In the genomic region with DNA sequence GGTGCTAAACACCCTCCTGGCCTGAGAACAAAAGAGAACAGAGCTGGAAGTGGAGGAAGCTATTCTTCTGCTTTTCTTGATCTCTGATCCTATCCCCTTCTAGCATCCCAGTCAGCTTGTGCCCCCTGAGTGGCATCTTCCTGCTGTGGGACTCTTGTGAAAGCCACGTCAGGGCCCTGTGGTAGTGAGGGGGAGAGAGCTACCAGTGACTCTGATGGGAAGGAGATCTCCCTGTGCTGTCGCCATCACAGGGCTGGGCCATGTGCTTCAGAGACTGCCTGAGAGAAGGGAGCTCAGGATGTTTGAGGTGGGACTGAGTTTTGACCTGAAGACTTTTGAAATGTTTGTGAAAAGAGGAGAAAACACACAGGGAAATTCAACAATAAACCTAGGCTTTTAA, we compare ENCODE assay signal across 14 cellular contexts.
DNase-seq lines count a peak whose midpoint lies in the region; ATAC-seq and TF ChIP-seq lines count a peak whose summit lies in the region.
"Had no signal": no experiment of that assay in that cellular context is flagged by ENCODE, and none has a peak within 500 bp of the region (broad histone marks: within the 10 kb centered on the region; RNA-seq: fewer than 3 reads in every experiment).

No MANE protein-coding gene starts in this region.

- no peak for TF ChIP-seq EP300 in stomach (IDR thresholded peaks at IDR 0.05)

- intact Hi-C loops in stomach (cut with DNase I; ENCODE audit: low total_unique reads) = no loop called here

- H3K9me3 ChIP-seq in stomach = no peaks in the 10 kb centered on the region
- H3K9me3 ChIP-seq: SK-N-SH, upper lobe of right lung had no signal

- WGBS in stomach, 5 donors = 73 to 95% (median 88%) methylated on average over 2 of the region's 2 CpGs

- ATAC-seq in activated naive CD8-positive, alpha-beta T cell treated with anti-CD3 and anti-CD28 coated beads, Interleukin-2, amount 10 ng/mL, durations not matched to agents 7 days and 5 days (ENCODE audit: low read depth) = no peak
- ATAC-seq: upper lobe of right lung had no signal

- H3K27ac ChIP-seq in stomach (peak overlapping the region in 4 of 5 donors; percentile 22 to 91 (median 30)), coronary artery (no peak overlapping the region)
- H3K27ac ChIP-seq: parathyroid adenoma, upper lobe of right lung had no signal

- H3K4me1 Mint-ChIP-seq in activated naive CD4-positive, alpha-beta T cell treated with anti-CD3 and anti-CD28 coated beads, Interleukin-2, amount 50 U/mL, for 24 hours = peaks cover 46% of the 10 kb centered on the region
- H3K4me1 Mint-ChIP-seq in activated naive CD8-positive, alpha-beta T cell treated with anti-CD3 and anti-CD28 coated beads, Interleukin-2, amount 10 ng/mL, durations not matched to agents 7 days and 5 days = peaks cover 64% of the 10 kb centered on the region

- no peaks in the 10 kb centered on the region for H3K27me3 Mint-ChIP-seq in activated naive CD4-positive, alpha-beta T cell treated with anti-CD3 and anti-CD28 coated beads, Interleukin-2, amount 50 U/mL, for 24 hours
- no peaks in the 10 kb centered on the region for H3K27me3 Mint-ChIP-seq in activated naive CD8-positive, alpha-beta T cell treated with anti-CD3 and anti-CD28 coated beads, Interleukin-2, amount 10 ng/mL, durations not matched to agents 7 days and 5 days

- peak overlapping the region; percentile 47 for H3K27ac Mint-ChIP-seq in activated naive CD4-positive, alpha-beta T cell treated with anti-CD3 and anti-CD28 coated beads, Interleukin-2, amount 50 U/mL, for 24 hours
- H3K27ac Mint-ChIP-seq in activated naive CD8-positive, alpha-beta T cell treated with anti-CD3 and anti-CD28 coated beads, Interleukin-2, amount 10 ng/mL, durations not matched to agents 7 days and 5 days = peak overlapping the region; percentile 94
- H3K27ac Mint-ChIP-seq: mesothelial cell of epicardium had no signal

- TF ChIP-seq POLR2A in NB4 (IDR thresholded peaks at IDR 0.05; ENCODE audit: extremely low read depth, insufficient read length) (no peak), stomach (IDR thresholded peaks at IDR 0.05) (no peak)

- no peak overlapping the region for H3K4me3 ChIP-seq in NB4 (ENCODE audit: low read depth, low read length)
- no peak overlapping the region for H3K4me3 ChIP-seq in stomach
- H3K4me3 ChIP-seq in coronary artery = no peak overlapping the region
- H3K4me3 ChIP-seq: upper lobe of right lung had no signal

- no peaks in the 10 kb centered on the region for H3K27me3 ChIP-seq in stomach
- H3K27me3 ChIP-seq: upper lobe of right lung had no signal

- no peak overlapping the region for H3K4me3 Mint-ChIP-seq in activated naive CD4-positive, alpha-beta T cell treated with anti-CD3 and anti-CD28 coated beads, Interleukin-2, amount 50 U/mL, for 24 hours
- peak overlapping the region; percentile 7 for H3K4me3 Mint-ChIP-seq in activated naive CD8-positive, alpha-beta T cell treated with anti-CD3 and anti-CD28 coated beads, Interleukin-2, amount 10 ng/mL, durations not matched to agents 7 days and 5 days
- H3K4me3 Mint-ChIP-seq: mesothelial cell of epicardium had no signal

- DNase-seq in activated naive CD4-positive, alpha-beta T cell treated with anti-CD3 and anti-CD28 coated beads, Interleukin-2, amount 50 U/mL, for 16 hours = no peak
- DNase-seq in NB4 (ENCODE audit: low read depth) = peak; percentile 77
- DNase-seq in activated naive CD8-positive, alpha-beta T cell treated with anti-CD3 and anti-CD28 coated beads, Interleukin-2, amount 10 ng/mL, durations not matched to agents 7 days and 5 days = no peak
- DNase-seq in stomach = no peak
- no peak for DNase-seq in hypothalamus (lab: John Stamatoyannopoulos, UW)
- DNase-seq in coronary artery (ENCODE audit: low spot score) = no peak
- DNase-seq in DMS 273 (lab: John Stamatoyannopoulos, UW; ENCODE audit: unreplicated experiment) = no peak
- DNase-seq: AML-193, NCI-H1048, SK-N-SH, upper lobe of right lung had no signal

- H3K36me3 Mint-ChIP-seq in activated naive CD4-positive, alpha-beta T cell treated with anti-CD3 and anti-CD28 coated beads, Interleukin-2, amount 50 U/mL, for 24 hours = no peaks in the 10 kb centered on the region
- H3K36me3 Mint-ChIP-seq in activated naive CD8-positive, alpha-beta T cell treated with anti-CD3 and anti-CD28 coated beads, Interleukin-2, amount 10 ng/mL, durations not matched to agents 7 days and 5 days = peaks cover 15% of the 10 kb centered on the region
- H3K36me3 Mint-ChIP-seq: mesothelial cell of epicardium had no signal

- H3K9me3 Mint-ChIP-seq in activated naive CD4-positive, alpha-beta T cell treated with anti-CD3 and anti-CD28 coated beads, Interleukin-2, amount 50 U/mL, for 24 hours = no peaks in the 10 kb centered on the region
- peaks cover 2% of the 10 kb centered on the region for H3K9me3 Mint-ChIP-seq in activated naive CD8-positive, alpha-beta T cell treated with anti-CD3 and anti-CD28 coated beads, Interleukin-2, amount 10 ng/mL, durations not matched to agents 7 days and 5 days
- H3K9me3 Mint-ChIP-seq: mesothelial cell of epicardium had no signal

- H3K36me3 ChIP-seq in stomach = no peaks in the 10 kb centered on the region
- H3K36me3 ChIP-seq: upper lobe of right lung had no signal

- POLR2A ChIA-PET in activated naive CD8-positive, alpha-beta T cell treated with anti-CD3 and anti-CD28 coated beads, Interleukin-2, amount 10 ng/mL, durations not matched to agents 7 days and 5 days (lab: Charles Lee) = interaction anchor here (0.6 to 6.7 kb wide), 11 partner anchors 9 to 519 kb away, joined by 3 to 74 read pairs (median 5); a partner anchor contains a TSS

- peaks cover 25 to 40% (median 32%) of the 10 kb centered on the region in 4 donors for H3K4me1 ChIP-seq in stomach
- H3K4me1 ChIP-seq: parathyroid adenoma, upper lobe of right lung had no signal

- no peak for TF ChIP-seq CTCF in NB4 (IDR thresholded peaks at IDR 0.05; ENCODE audit: low read depth, low read length)
- TF ChIP-seq CTCF in stomach (IDR thresholded peaks at IDR 0.05) = no peak
- no peak for TF ChIP-seq CTCF in coronary artery (IDR thresholded peaks at IDR 0.05)

Comparison
In these comparisons a context has a peak if more than half of its experiments do, and no peak if none do; other contexts are left out.
1. H3K27ac ChIP-seq: peak in stomach (4 of 5); none in coronary artery (0 of 2).